Comparison of ENCODE assay signal across 3 cellular contexts in genomic region chr19:53091413-53091812, GRCh38.
TF ChIP-seq lines count a peak whose summit lies in the region.

No MANE protein-coding gene starts in this region.

TF ChIP-seq in SK-N-SH, 30 proteins besides CTCF, POLR2A, EP300 and RAD21 (continued from another document):
- TF ChIP-seq GABPA (IDR thresholded peaks at IDR 0.05; ENCODE audit: low read depth) (no peak), GATA2 (CRISPR knock-in tag; IDR thresholded peaks at IDR 0.05) (no peak), IRF3 (IDR thresholded peaks at IDR 0.05; ENCODE audit: low read depth, low read length) (no peak), RXRA (IDR thresholded peaks at IDR 0.05; ENCODE audit: borderline replicate concordance, low read depth) (no peak), ZBTB33 (IDR thresholded peaks at IDR 0.05; ENCODE audit: borderline replicate concordance, low read depth) (no peak), CHD2 (IDR thresholded peaks at IDR 0.05; ENCODE audit: low read length, partially characterized antibody) (no peak)

TF ChIP-seq in SK-N-SH treated with all-trans-retinoic acid at 6 μM for 48 hours, 23 proteins besides CTCF, POLR2A, EP300 and RAD21 (continued from another document):
- TF ChIP-seq POU6F1 (CRISPR knock-in tag; IDR thresholded peaks at IDR 0.05; ENCODE audit: borderline replicate concordance, low read depth) (no peak), CSRNP3 (CRISPR knock-in tag; IDR thresholded peaks at IDR 0.05) (no peak), ZFP3 (CRISPR knock-in tag; IDR thresholded peaks at IDR 0.05) (no peak), RARB (CRISPR knock-in tag; IDR thresholded peaks at IDR 0.05) (no peak), SNAI2 (CRISPR knock-in tag; IDR thresholded peaks at IDR 0.05) (no peak), CREB5 (CRISPR knock-in tag; IDR thresholded peaks at IDR 0.05; ENCODE audit: low read depth) (no peak), PPARA (CRISPR knock-in tag; IDR thresholded peaks at IDR 0.05; ENCODE audit: borderline replicate concordance) (no peak), ESRRG (CRISPR knock-in tag; IDR thresholded peaks at IDR 0.05) (no peak), ARNTL (CRISPR knock-in tag; IDR thresholded peaks at IDR 0.05; ENCODE audit: borderline replicate concordance, low read depth) (no peak), ISL1 (CRISPR knock-in tag; IDR thresholded peaks at IDR 0.05) (no peak), ZC3H10 (CRISPR knock-in tag; IDR thresholded peaks at IDR 0.05) (no peak), ZFP30 (CRISPR knock-in tag; IDR thresholded peaks at IDR 0.05) (no peak), TCF4 (CRISPR knock-in tag; IDR thresholded peaks at IDR 0.05; ENCODE audit: borderline replicate concordance) (no peak), GLIS3 (CRISPR knock-in tag; IDR thresholded peaks at IDR 0.05) (no peak), CSDC2 (CRISPR knock-in tag; IDR thresholded peaks at IDR 0.05) (no peak), ZNF8 (CRISPR knock-in tag; IDR thresholded peaks at IDR 0.05) (no peak), ZNF565 (CRISPR knock-in tag; conservative IDR thresholded peaks at IDR 0.05; ENCODE audit: low read depth) (no peak), TSHZ2 (CRISPR knock-in tag; IDR thresholded peaks at IDR 0.05) (no peak), BACH2 (CRISPR knock-in tag; IDR thresholded peaks at IDR 0.05; ENCODE audit: borderline replicate concordance) (no peak)

TF ChIP-seq in WTC11, 78 proteins besides CTCF, POLR2A, EP300 and RAD21:
- no peak for TF ChIP-seq ZSCAN18 (CRISPR knock-in tag; IDR thresholded peaks at IDR 0.05)
- peak; percentile 49; the same call in 1 of the 2 replicates for TF ChIP-seq SP1 (CRISPR knock-in tag; conservative IDR thresholded peaks at IDR 0.05)
